ENCODE assay signal across 10 cellular contexts in the genomic region with DNA sequence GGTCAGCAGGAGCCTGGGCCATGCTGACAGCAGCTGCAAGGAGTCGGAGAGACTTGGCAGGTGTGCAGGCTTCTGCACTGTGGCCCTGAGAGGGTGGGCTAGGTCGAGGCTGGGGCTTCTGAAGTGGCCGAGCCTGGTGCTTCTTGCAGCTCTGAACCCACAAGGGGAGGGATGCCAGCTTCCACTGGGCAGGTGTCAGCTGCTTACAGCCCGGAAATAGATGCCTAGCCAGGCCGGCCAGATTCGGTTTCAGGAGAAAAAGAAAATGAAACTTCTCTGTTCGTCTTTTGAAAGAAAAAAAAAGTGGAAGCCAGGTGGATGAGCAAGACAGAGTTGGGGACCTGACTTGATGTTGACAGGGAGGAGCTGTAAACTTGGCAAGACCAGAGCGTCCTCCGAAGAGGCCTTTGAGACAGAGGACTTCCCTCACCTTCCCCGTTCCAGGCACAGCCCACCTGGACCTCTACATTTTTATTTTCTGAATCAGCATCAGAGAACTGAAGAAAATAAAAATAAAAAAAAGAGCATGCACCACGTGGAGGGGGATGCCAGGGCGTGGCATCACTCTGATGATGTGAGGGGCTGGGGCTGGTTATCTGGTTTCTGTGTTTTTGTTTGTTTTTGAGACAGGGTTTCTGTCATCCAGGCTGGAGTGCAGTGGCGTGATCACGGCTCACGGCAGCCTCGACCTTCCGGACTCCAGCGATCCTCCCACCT. TPM values are rescaled to one million over a fixed set of nuclear protein-coding genes. Genes with fewer than 3 reads are reported as not detected.
A peak's percentile ranks its signal among the peaks of the same experiment; 100 is the strongest.
DNase-seq lines count a peak whose midpoint lies in the region; ATAC-seq and TF ChIP-seq lines count a peak whose summit lies in the region.
"Had no signal": no experiment of that assay in that cellular context is flagged by ENCODE, and none has a peak within 500 bp of the region (broad histone marks: within the 10 kb centered on the region; RNA-seq: fewer than 3 reads in every experiment).

A gene with protein sequence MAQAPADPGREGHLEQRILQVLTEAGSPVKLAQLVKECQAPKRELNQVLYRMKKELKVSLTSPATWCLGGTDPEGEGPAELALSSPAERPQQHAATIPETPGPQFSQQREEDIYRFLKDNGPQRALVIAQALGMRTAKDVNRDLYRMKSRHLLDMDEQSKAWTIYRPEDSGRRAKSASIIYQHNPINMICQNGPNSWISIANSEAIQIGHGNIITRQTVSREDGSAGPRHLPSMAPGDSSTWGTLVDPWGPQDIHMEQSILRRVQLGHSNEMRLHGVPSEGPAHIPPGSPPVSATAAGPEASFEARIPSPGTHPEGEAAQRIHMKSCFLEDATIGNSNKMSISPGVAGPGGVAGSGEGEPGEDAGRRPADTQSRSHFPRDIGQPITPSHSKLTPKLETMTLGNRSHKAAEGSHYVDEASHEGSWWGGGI (minus strand): TSS at position 153 of the 717 bp plus-strand sequence. CDS start 131 bp downstream, at position 22.

- intact Hi-C loops in activated CD4-positive, alpha-beta memory T cell treated with anti-CD3 and anti-CD28 coated beads for 36 hours (cut with micrococcal nuclease) = loop anchor here (5.0 to 10.0 kb wide), 2 partner anchors 687 to 1034 kb away; partner anchors contain the start of genes RAB22A and STX16
- intact Hi-C loops in dorsolateral prefrontal cortex (cut with DNase I) = no loop called here

- POLR2A ChIA-PET in activated CD4-positive, alpha-beta memory T cell treated with anti-CD3 and anti-CD28 coated beads for 36 hours (lab: Charles Lee) = interaction anchor here (0.9 to 2.3 kb wide), 6 partner anchors 8 to 228 kb away, joined by 3 to 15 read pairs (median 6); partner anchors contain the start of gene PMEPA1

- peak; percentile 64 for DNase-seq in DMS79 (lab: John Stamatoyannopoulos, UW)
- DNase-seq in activated CD4-positive, alpha-beta memory T cell treated with anti-CD3 and anti-CD28 coated beads for 36 hours = peak; percentile 76
- DNase-seq in naive B cell = peak; percentile 84
- DNase-seq in cerebellum (ENCODE audit: low spot score) = no peak
- no peak for DNase-seq in dorsolateral prefrontal cortex
- DNase-seq in GM03348 (ENCODE audit: low spot score) = no peak

- peaks cover 0 to 10% (median 0%) of the 10 kb centered on the region in 45 donors for H3K27me3 ChIP-seq in dorsolateral prefrontal cortex

- no peak for TF ChIP-seq CTCF in dorsolateral prefrontal cortex (IDR thresholded peaks at IDR 0.05 in 54 of 56, conservative IDR thresholded peaks at IDR 0.05 in 2 of 56; ENCODE audit: low read depth in 1 of 56, partially characterized antibody in 56 of 56)

- peaks cover 7% of the 10 kb centered on the region for H3K27me3 Mint-ChIP-seq in activated CD4-positive, alpha-beta memory T cell treated with anti-CD3 and anti-CD28 coated beads for 36 hours
- no peaks in the 10 kb centered on the region for H3K27me3 Mint-ChIP-seq in naive B cell

- H3K4me1 Mint-ChIP-seq in activated CD4-positive, alpha-beta memory T cell treated with anti-CD3 and anti-CD28 coated beads for 36 hours (ENCODE audit: low read depth) = peaks cover 62% of the 10 kb centered on the region
- H3K4me1 Mint-ChIP-seq in naive B cell = peaks cover 42 to 66% (median 62%) of the 10 kb centered on the region in 3 donors

- CTCF ChIA-PET in activated CD4-positive, alpha-beta memory T cell treated with anti-CD3 and anti-CD28 coated beads for 36 hours (lab: Charles Lee) = interaction anchor here (0.7 to 4.1 kb wide), 11 partner anchors 9 to 614 kb away, joined by 3 to 27 read pairs (median 4); no protein-coding TSS in a partner anchor

- H3K27ac Mint-ChIP-seq in activated CD4-positive, alpha-beta memory T cell treated with anti-CD3 and anti-CD28 coated beads for 36 hours = peak within 1 kb of the TSS; percentile 87
- peak within 1 kb of the TSS; percentile 97 to 99 (median 98) for H3K27ac Mint-ChIP-seq in naive B cell

- H3K4me3 Mint-ChIP-seq in activated CD4-positive, alpha-beta memory T cell treated with anti-CD3 and anti-CD28 coated beads for 36 hours = peak within 1 kb of the TSS; percentile 56
- H3K4me3 Mint-ChIP-seq in naive B cell = peak within 1 kb of the TSS; percentile 82 to 95 (median 93)

- H3K9me3 Mint-ChIP-seq in activated CD4-positive, alpha-beta memory T cell treated with anti-CD3 and anti-CD28 coated beads for 36 hours = peaks cover 10% of the 10 kb centered on the region
- H3K9me3 Mint-ChIP-seq in naive B cell = peaks cover 0 to 10% (median 4%) of the 10 kb centered on the region in 7 donors

- H3K4me3 ChIP-seq in dorsolateral prefrontal cortex = peak within 1 kb of the TSS in 1 of 59 donors; percentile 33
- H3K4me3 ChIP-seq: cardiac muscle cell had no signal

- H3K36me3 Mint-ChIP-seq in activated CD4-positive, alpha-beta memory T cell treated with anti-CD3 and anti-CD28 coated beads for 36 hours = peaks cover 6% of the 10 kb centered on the region
- peaks cover 10 to 16% of the 10 kb centered on the region in 2 donors for H3K36me3 Mint-ChIP-seq in naive B cell

- H3K27ac ChIP-seq in dorsolateral prefrontal cortex = no peak within 1 kb of the TSS
- H3K27ac ChIP-seq: cardiac muscle cell had no signal

- ATAC-seq in GM19324 (IDR thresholded peaks at IDR 0.05; ENCODE audit: low FRiP score, unreplicated experiment) (peak; percentile 70), HG03342 (IDR thresholded peaks at IDR 0.05; ENCODE audit: unreplicated experiment) (peak; percentile 40), naive B cell (ENCODE audit: low read depth in 2 of 2) (peak; percentile 51 to 53)
- ATAC-seq: HCT116 had no signal

RNA-seq across cellular contexts. Expression of the gene that starts here (rescaled TPM):
- 1 to 10 TPM in 1 of 2 experiments, under 1 TPM in 1; 0.73 to 1.1 TPM for total RNA-seq in activated CD4-positive, alpha-beta memory T cell treated with anti-CD3 and anti-CD28 coated beads for 36 hours
- 10 to 100 TPM in 5 of 6 donors, 1 to 10 TPM in 1; 7.6 to 24.1 (median 15.5) TPM for polyA plus RNA-seq in naive B cell (ENCODE audit: low read depth in 6 of 6)
- total RNA-seq in cerebellum (0.09 TPM), dorsolateral prefrontal cortex (1 to 10 TPM in 11 of 120 experiments, under 1 TPM in 22, not detected in 87; 0.20 to 2.4 (median 0.79) TPM)
- total RNA-seq: cardiac muscle cell had no signal
- polyA plus RNA-seq: cardiac muscle cell had no signal

Comparison
In these comparisons a context has a peak if more than half of its experiments do, and no peak if none do; other contexts are left out.
1. DNase-seq: peak in DMS79 (single experiment), activated CD4-positive, alpha-beta memory T cell treated with anti-CD3 and anti-CD28 coated beads for 36 hours (single experiment) and naive B cell (single experiment); none in cerebellum (single experiment), dorsolateral prefrontal cortex (0 of 10) and GM03348 (single experiment).
2. Peak in every context shown above with its lines, with median percentiles within 50 percentile points of each other: ATAC-seq.